ENCODE assay signal across 11 cellular contexts in genomic region chr17:43467981-43468541, GRCh38. TPM values are rescaled to one million over a fixed set of nuclear protein-coding genes. Genes with fewer than 3 reads are reported as not detected.
DNase-seq lines count a peak whose midpoint lies in the region; ATAC-seq and TF ChIP-seq lines count a peak whose summit lies in the region.
"Had no signal": no experiment of that assay in that cellular context is flagged by ENCODE, and none has a peak within 500 bp of the region (broad histone marks: within the 10 kb centered on the region; RNA-seq: fewer than 3 reads in every experiment).

No MANE protein-coding gene starts in this region.

- POLR2A ChIA-PET in Caco-2 (lab: Charles Lee), result interaction anchor here (0.8 to 1.3 kb wide), 3 partner anchors 69 to 100 kb away, joined by 3 to 7 read pairs (median 4); partner anchors contain the start of gene ARL4D

- peak overlapping the region; percentile 39 for H3K27ac Mint-ChIP-seq in Caco-2 (ENCODE audit: unreplicated experiment)
- H3K27ac Mint-ChIP-seq: activated naive CD4-positive, alpha-beta T cell treated with anti-CD3 and anti-CD28 coated beads, Interleukin-2, amount 50 U/mL, for 24 hours; T-cell had no signal

- H3K4me3 Mint-ChIP-seq in Caco-2 (ENCODE audit: unreplicated experiment), result no peak overlapping the region
- H3K4me3 Mint-ChIP-seq: activated naive CD4-positive, alpha-beta T cell treated with anti-CD3 and anti-CD28 coated beads, Interleukin-2, amount 50 U/mL, for 24 hours; T-cell had no signal

- peaks cover 6% of the 10 kb centered on the region for H3K36me3 Mint-ChIP-seq in Caco-2 (ENCODE audit: insufficient read depth, unreplicated experiment)
- H3K36me3 Mint-ChIP-seq: activated naive CD4-positive, alpha-beta T cell treated with anti-CD3 and anti-CD28 coated beads, Interleukin-2, amount 50 U/mL, for 24 hours; T-cell had no signal

- H3K4me1 ChIP-seq in Caco-2 (peaks cover 27% of the 10 kb centered on the region), esophagus (ENCODE audit: control insufficient read depth in 2 of 2, insufficient read depth in 2 of 2, low read length in 1 of 2) (peaks cover 2 to 8% of the 10 kb centered on the region in 2 donors), parathyroid adenoma (peaks cover 14% of the 10 kb centered on the region)

- CTCF ChIA-PET in Caco-2 (lab: Charles Lee), result interaction anchor here (0.6 to 4.0 kb wide), 3 partner anchors 15 to 90 kb away, joined by 3 to 17 read pairs (median 5); partner anchors contain the start of gene DHX8

- H3K4me1 Mint-ChIP-seq in Caco-2 (ENCODE audit: low read depth, unreplicated experiment), result peaks cover 20% of the 10 kb centered on the region
- H3K4me1 Mint-ChIP-seq: activated naive CD4-positive, alpha-beta T cell treated with anti-CD3 and anti-CD28 coated beads, Interleukin-2, amount 50 U/mL, for 24 hours; T-cell had no signal

- 36 to 41% methylated on average over 6 of the region's 6 CpGs for WGBS in esophagus, 2 donors

- ATAC-seq in GM19328 (IDR thresholded peaks at IDR 0.05; ENCODE audit: unreplicated experiment) (no peak), GM21786 (IDR thresholded peaks at IDR 0.05; ENCODE audit: unreplicated experiment) (no peak)
- ATAC-seq: left colon, T-cell had no signal

- no peaks in the 10 kb centered on the region for H3K27me3 Mint-ChIP-seq in Caco-2 (ENCODE audit: insufficient read depth, unreplicated experiment)

- H3K9ac ChIP-seq in parathyroid adenoma, result no peak overlapping the region

- DNase-seq in Caco-2 (no peak), NCI-H69 (lab: John Stamatoyannopoulos, UW) (peak; percentile 90), SHP77 treated with DMSO at 0.1 percent for 48 hours (lab: John Stamatoyannopoulos, UW) (no peak), NCI-H2107 treated with DMSO at 0.1 percent for 48 hours (lab: John Stamatoyannopoulos, UW; ENCODE audit: unreplicated experiment) (no peak)
- DNase-seq: left colon, T-cell had no signal

- TF ChIP-seq CTCF in Caco-2 (IDR thresholded peaks at IDR 0.05; ENCODE audit: insufficient read depth in 1 of 2, low read depth in 1 of 2, low read length in 1 of 2, severe bottlenecking in 1 of 2, unreplicated experiment in 1 of 2), result no peak
- TF ChIP-seq CTCF in parathyroid adenoma (IDR thresholded peaks at IDR 0.05), result no peak

- intact Hi-C loops in Caco-2 (cut with micrococcal nuclease; ENCODE audit: unreplicated experiment), result no loop called here

- H3K27ac ChIP-seq in esophagus (ENCODE audit: low read depth in 2 of 2, low read length in 1 of 2) (peak overlapping the region; percentile 89 to 91), parathyroid adenoma (peak overlapping the region; percentile 9)

- H3K9me3 ChIP-seq in Caco-2 (no peaks in the 10 kb centered on the region), esophagus (ENCODE audit: control insufficient read depth in 2 of 2, insufficient read depth in 1 of 2, low read depth in 1 of 2, low read length in 1 of 2) (no peaks in the 10 kb centered on the region), parathyroid adenoma (ENCODE audit: control insufficient read depth, low read length) (no peaks in the 10 kb centered on the region)

- H3K4me3 ChIP-seq in Caco-2 (ENCODE audit: low read depth, low read length), result no peak overlapping the region
- H3K4me3 ChIP-seq in esophagus (ENCODE audit: low read depth in 1 of 2, low read length in 2 of 2), result no peak overlapping the region
- no peak overlapping the region for H3K4me3 ChIP-seq in parathyroid adenoma (ENCODE audit: low read depth, low read length)

- no peaks in the 10 kb centered on the region for H3K27me3 ChIP-seq in Caco-2 (replicated peaks; ENCODE audit: control insufficient read depth, insufficient read depth, low read length)
- H3K27me3 ChIP-seq in esophagus (ENCODE audit: control insufficient read depth in 1 of 2, insufficient read depth in 2 of 2, low read length in 2 of 2), result no peaks in the 10 kb centered on the region
- no peaks in the 10 kb centered on the region for H3K27me3 ChIP-seq in parathyroid adenoma (ENCODE audit: control insufficient read depth, insufficient read depth, low read length)

- H3K36me3 ChIP-seq in Caco-2 (ENCODE audit: control insufficient read depth, insufficient read depth, low read length), result no peaks in the 10 kb centered on the region
- no peaks in the 10 kb centered on the region for H3K36me3 ChIP-seq in esophagus (ENCODE audit: control insufficient read depth in 2 of 2, insufficient read depth in 2 of 2, low read length in 1 of 2)
- no peaks in the 10 kb centered on the region for H3K36me3 ChIP-seq in parathyroid adenoma (ENCODE audit: control insufficient read depth, insufficient read depth, low read length)

- H3K9me3 Mint-ChIP-seq in Caco-2 (ENCODE audit: unreplicated experiment), result no peaks in the 10 kb centered on the region
- H3K9me3 Mint-ChIP-seq: activated naive CD4-positive, alpha-beta T cell treated with anti-CD3 and anti-CD28 coated beads, Interleukin-2, amount 50 U/mL, for 24 hours; T-cell had no signal

- BruUV-seq in Caco-2 (replicated peaks; lab: Mats Ljungman, UMichigan), result no TSS peak

- H2AFZ ChIP-seq in parathyroid adenoma, result peak overlapping the region; percentile 45

- peak overlapping the region; percentile 11 for H3K4me2 ChIP-seq in parathyroid adenoma (ENCODE audit: low read length)

- no peaks in the 10 kb centered on the region for H3K79me2 ChIP-seq in parathyroid adenoma

RNA-seq across cellular contexts. Expression of gene DHX8, which starts 15.7 kb away (rescaled TPM):
- 56.3 and 66.8 TPM in 2 replicates for total RNA-seq in Caco-2 (2022)
- 10 to 100 TPM; 18.2 to 21.6 TPM for polyA plus RNA-seq in esophagus
